ENCODE assay signal across 14 cellular contexts in the genomic region with DNA sequence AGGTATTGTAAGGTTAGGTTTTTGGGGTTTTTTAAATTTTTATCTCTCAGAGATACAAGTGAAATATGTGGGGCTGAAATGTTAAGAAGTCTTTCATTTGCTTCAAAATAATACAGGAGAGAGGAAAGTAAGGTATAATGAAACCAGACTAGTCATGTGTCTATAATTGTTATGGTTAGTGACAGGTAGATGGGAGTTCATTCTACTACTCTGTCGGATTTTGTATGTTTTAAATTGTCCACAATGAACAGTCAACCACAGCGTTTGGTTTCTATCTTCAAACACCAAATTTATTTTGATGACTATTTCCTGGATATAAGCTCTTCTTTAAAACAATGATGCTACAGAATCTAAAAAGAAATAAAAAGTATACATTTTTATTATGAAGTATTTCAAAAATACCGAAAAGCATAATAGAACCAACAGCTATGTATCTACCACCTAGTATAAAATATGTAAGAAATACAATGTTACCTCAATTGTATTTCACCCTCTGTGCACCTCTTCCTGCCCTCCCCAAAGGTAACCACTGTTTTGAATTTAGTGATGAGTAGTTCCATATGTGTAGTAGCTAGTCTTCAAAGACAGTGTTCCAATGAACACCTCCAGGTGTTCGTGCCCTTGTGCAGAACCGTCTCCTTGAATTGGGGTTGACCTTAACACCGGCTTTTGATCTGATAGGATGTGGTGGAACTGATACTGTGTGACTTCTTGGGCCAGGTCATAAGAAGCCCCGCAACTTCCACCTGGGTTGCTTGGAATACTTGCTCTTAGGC.
DNase-seq lines count a peak whose midpoint lies in the region; ATAC-seq, FAIRE-seq and TF ChIP-seq lines count a peak whose summit lies in the region.
"Had no signal": no experiment of that assay in that cellular context is flagged by ENCODE, and none has a peak within 500 bp of the region (broad histone marks: within the 10 kb centered on the region; RNA-seq: fewer than 3 reads in every experiment).

No MANE protein-coding gene starts in this region.

- H3K4me1 ChIP-seq in body of pancreas: peaks cover 8% of the 10 kb centered on the region
- H3K4me1 ChIP-seq: BE2C had no signal

- intact Hi-C loops in activated naive CD4-positive, alpha-beta T cell treated with anti-CD3 and anti-CD28 coated beads for 36 hours (cut with micrococcal nuclease): loop anchor here (2.0 kb wide), 1 partner anchor 37 kb away; no protein-coding TSS in a partner anchor
- intact Hi-C loops in body of pancreas (cut with DNase I): no loop called here

- no peak for DNase-seq in activated naive CD4-positive, alpha-beta T cell treated with anti-CD3 and anti-CD28 coated beads for 36 hours
- DNase-seq in activated naive CD4-positive, alpha-beta T cell treated with Interleukin-2 at 50 U/mL for 16 hours: no peak
- no peak for DNase-seq in H54 (ENCODE audit: insufficient read length, low spot score)
- no peak for DNase-seq in body of pancreas
- DNase-seq in T-helper 9 cell: no peak
- DNase-seq: BE2C, DMS 273 treated with DMSO at 0.1 percent for 48 hours, GM23248, NCI-H1930, NCI-H2171 treated with DMSO at 0.1 percent for 48 hours, NCI-H774, PC-9 had no signal

- 86 to 89% methylated on average over 7 of the region's 7 CpGs for WGBS in body of pancreas, 2 donors

- TF ChIP-seq CTCF in body of pancreas (IDR thresholded peaks at IDR 0.05): no peak

- H3K4me3 Mint-ChIP-seq in activated naive CD4-positive, alpha-beta T cell treated with anti-CD3 and anti-CD28 coated beads for 36 hours: no peak overlapping the region
- H3K4me3 Mint-ChIP-seq in stimulated activated memory B cell treated with anti-CD40 and anti-IgM and Interleukin-4, amounts not matched to agents 10 μg/mL and 1 μg/mL and 100 μg/mL, for 72 hours: no peak overlapping the region

- no peaks in the 10 kb centered on the region for H3K9me3 Mint-ChIP-seq in activated naive CD4-positive, alpha-beta T cell treated with anti-CD3 and anti-CD28 coated beads for 36 hours
- peaks cover 2% of the 10 kb centered on the region for H3K9me3 Mint-ChIP-seq in stimulated activated memory B cell treated with anti-CD40 and anti-IgM and Interleukin-4, amounts not matched to agents 10 μg/mL and 1 μg/mL and 100 μg/mL, for 72 hours

- no peaks in the 10 kb centered on the region for H3K27me3 ChIP-seq in body of pancreas
- H3K27me3 ChIP-seq: BE2C had no signal

- TF ChIP-seq POLR2A in H54 (IDR thresholded peaks at IDR 0.05; ENCODE audit: low read depth, low read length): no peak
- TF ChIP-seq POLR2A in body of pancreas (IDR thresholded peaks at IDR 0.05): no peak

- no peaks in the 10 kb centered on the region for H3K9me3 ChIP-seq in body of pancreas
- H3K9me3 ChIP-seq: BE2C had no signal

- peaks cover 45% of the 10 kb centered on the region for H3K4me1 Mint-ChIP-seq in activated naive CD4-positive, alpha-beta T cell treated with anti-CD3 and anti-CD28 coated beads for 36 hours (ENCODE audit: low read depth)
- peaks cover 44% of the 10 kb centered on the region for H3K4me1 Mint-ChIP-seq in stimulated activated memory B cell treated with anti-CD40 and anti-IgM and Interleukin-4, amounts not matched to agents 10 μg/mL and 1 μg/mL and 100 μg/mL, for 72 hours

- ATAC-seq in body of pancreas: no peak
- peak; percentile 66 for ATAC-seq in stimulated activated memory B cell treated with anti-CD40 and anti-IgM and Interleukin-4, amounts not matched to agents 10 μg/mL and 1 μg/mL and 100 μg/mL, for 72 hours
- ATAC-seq in HG03520 (IDR thresholded peaks at IDR 0.05; ENCODE audit: unreplicated experiment): no peak

- peak overlapping the region; percentile 2 for H3K27ac Mint-ChIP-seq in activated naive CD4-positive, alpha-beta T cell treated with anti-CD3 and anti-CD28 coated beads for 36 hours
- peak overlapping the region; percentile 51 for H3K27ac Mint-ChIP-seq in stimulated activated memory B cell treated with anti-CD40 and anti-IgM and Interleukin-4, amounts not matched to agents 10 μg/mL and 1 μg/mL and 100 μg/mL, for 72 hours

- no peak overlapping the region for H3K4me3 ChIP-seq in body of pancreas
- H3K4me3 ChIP-seq: GM23248, PC-9 had no signal

- CTCF ChIA-PET in activated naive CD4-positive, alpha-beta T cell treated with anti-CD3 and anti-CD28 coated beads for 36 hours (lab: Charles Lee): interaction anchor here (1.7 kb wide), 1 partner anchor 11 kb away, joined by 5 read pairs; no protein-coding TSS in a partner anchor

- H3K27me3 Mint-ChIP-seq in activated naive CD4-positive, alpha-beta T cell treated with anti-CD3 and anti-CD28 coated beads for 36 hours (ENCODE audit: low read depth): no peaks in the 10 kb centered on the region
- no peaks in the 10 kb centered on the region for H3K27me3 Mint-ChIP-seq in stimulated activated memory B cell treated with anti-CD40 and anti-IgM and Interleukin-4, amounts not matched to agents 10 μg/mL and 1 μg/mL and 100 μg/mL, for 72 hours

- peaks cover 1% of the 10 kb centered on the region for H3K36me3 Mint-ChIP-seq in activated naive CD4-positive, alpha-beta T cell treated with anti-CD3 and anti-CD28 coated beads for 36 hours (ENCODE audit: low read depth)
- H3K36me3 Mint-ChIP-seq in stimulated activated memory B cell treated with anti-CD40 and anti-IgM and Interleukin-4, amounts not matched to agents 10 μg/mL and 1 μg/mL and 100 μg/mL, for 72 hours: peaks cover 8% of the 10 kb centered on the region

- no peaks in the 10 kb centered on the region for H3K36me3 ChIP-seq in body of pancreas (replicated peaks in 1 of 2; ENCODE audit: insufficient read depth in 1 of 2, low read depth in 2 of 2)
- H3K36me3 ChIP-seq: BE2C had no signal

- peak; percentile 15 for FAIRE-seq in H54 (lab: Jason Lieb, UNC)

- peak overlapping the region in 3 of 4 donors; percentile 20 to 64 (median 28) for H3K27ac ChIP-seq in body of pancreas
- H3K27ac ChIP-seq: GM23248, PC-9 had no signal
